Comparison of ENCODE assay signal across 12 cellular contexts in the genomic region with DNA sequence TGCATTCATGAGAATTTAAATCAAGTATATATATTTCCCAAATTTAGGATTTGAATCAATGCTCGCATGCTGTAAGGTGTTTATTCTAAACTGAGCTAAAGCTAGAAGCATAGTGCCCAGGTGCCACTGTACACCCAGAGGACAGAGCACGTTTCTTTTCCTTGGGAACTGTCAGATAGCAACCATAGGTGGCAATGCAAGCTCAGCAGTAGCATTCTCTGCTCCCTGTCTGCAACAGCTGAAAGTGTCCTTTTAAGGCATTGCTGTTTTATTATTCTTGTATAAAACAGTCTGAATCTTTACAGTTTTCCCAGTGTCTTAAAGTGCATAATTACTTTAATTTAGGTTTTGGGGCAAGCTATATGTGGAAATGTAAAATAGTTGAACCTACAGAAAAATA.
DNase-seq lines count a peak whose midpoint lies in the region; ATAC-seq and TF ChIP-seq lines count a peak whose summit lies in the region.
"Had no signal": no experiment of that assay in that cellular context is flagged by ENCODE, and none has a peak within 500 bp of the region (broad histone marks: within the 10 kb centered on the region; RNA-seq: fewer than 3 reads in every experiment).

No MANE protein-coding gene starts in this region.

- intact Hi-C loops in Calu3 (cut with micrococcal nuclease; ENCODE audit: unreplicated experiment), result no loop called here

- H3K27ac ChIP-seq in C4-2B (no peak overlapping the region), SK-N-SH (ENCODE audit: low read depth in 2 of 2, low read length in 1 of 2) (no peak overlapping the region), osteoblast (ENCODE audit: low read depth, low read length) (no peak overlapping the region)
- H3K27ac ChIP-seq: coronary artery had no signal

- H3K27ac Mint-ChIP-seq in Calu3 (ENCODE audit: unreplicated experiment), result no peak overlapping the region
- H3K27ac Mint-ChIP-seq: activated naive CD8-positive, alpha-beta T cell; CD14-positive monocyte had no signal

- CTCF ChIA-PET in SK-N-SH (lab: Yijun Ruan, JAX) (interaction anchor here (0.7 to 2.0 kb wide), 15 partner anchors 11 to 1118 kb away, joined by 3 to 8 read pairs (median 3); no protein-coding TSS in a partner anchor), Calu3 (lab: Charles Lee) (no interaction called here)

- H3K9me3 Mint-ChIP-seq in Calu3 (ENCODE audit: low read depth, unreplicated experiment), result no peaks in the 10 kb centered on the region

- peak; percentile 20 for TF ChIP-seq CTCF in C4-2B (conservative IDR thresholded peaks at IDR 0.05)
- TF ChIP-seq CTCF in SK-N-SH (IDR thresholded peaks at IDR 0.05), result no peak
- TF ChIP-seq CTCF in osteoblast (IDR thresholded peaks at IDR 0.05; ENCODE audit: extremely low read depth, low read depth, low read length), result no peak
- no peak for TF ChIP-seq CTCF in Calu3 (IDR thresholded peaks at IDR 0.05; ENCODE audit: unreplicated experiment)

- H2AFZ ChIP-seq in SK-N-SH (ENCODE audit: low read depth), result no peak overlapping the region
- no peak overlapping the region for H2AFZ ChIP-seq in osteoblast (ENCODE audit: low read length)

- no peak for TF ChIP-seq EP300 in Ishikawa (IDR thresholded peaks at IDR 0.05; ENCODE audit: borderline replicate concordance)
- TF ChIP-seq EP300 in SK-N-SH (IDR thresholded peaks at IDR 0.05; ENCODE audit: borderline replicate concordance in 1 of 2, low read depth in 1 of 2, low read length in 1 of 2), result no peak

- ATAC-seq in HG03108 (IDR thresholded peaks at IDR 0.05; ENCODE audit: unreplicated experiment), result no peak

- H3K27me3 Mint-ChIP-seq in Calu3 (ENCODE audit: unreplicated experiment), result no peaks in the 10 kb centered on the region
- H3K27me3 Mint-ChIP-seq: activated naive CD8-positive, alpha-beta T cell had no signal

- H3F3A ChIP-seq in SK-N-SH (replicated peaks; ENCODE audit: insufficient read depth), result no peaks in the 10 kb centered on the region

- H3K79me2 ChIP-seq in SK-N-SH (ENCODE audit: insufficient read depth), result no peaks in the 10 kb centered on the region
- H3K79me2 ChIP-seq in osteoblast (ENCODE audit: insufficient read depth, low read length), result no peaks in the 10 kb centered on the region

- H3K4me1 ChIP-seq in SK-N-SH (ENCODE audit: control insufficient read depth in 1 of 2, insufficient read depth in 2 of 2, low read depth in 1 of 2, low read length in 1 of 2) (no peaks in the 10 kb centered on the region; a peak in 1 of 4 replicates), osteoblast (ENCODE audit: insufficient read depth, low read length) (no peaks in the 10 kb centered on the region)

- H3K4me3 ChIP-seq in SK-N-SH (ENCODE audit: low read depth in 2 of 2, low read length in 1 of 2) (no peak overlapping the region), osteoblast (ENCODE audit: insufficient read depth, low read length) (no peak overlapping the region)
- H3K4me3 ChIP-seq: coronary artery had no signal

- POLR2A ChIA-PET in SK-N-SH (lab: Yijun Ruan, JAX), result no interaction called here

- DNase-seq in SK-N-SH (peak; percentile 12), iPS DF 19.7 (ENCODE audit: low read depth, low spot score) (peak; percentile 17), NOMO-1 treated with DMSO at 0.1 percent for 48 hours (lab: John Stamatoyannopoulos, UW; ENCODE audit: unreplicated experiment) (no peak), osteoblast (ENCODE audit: insufficient read length, low spot score, missing footprints) (no peak), Calu3 (no peak)
- DNase-seq: KBM-7 had no signal

- TF ChIP-seq RAD21 in Ishikawa (IDR thresholded peaks at IDR 0.05; ENCODE audit: low read depth), result peak; percentile 38
- TF ChIP-seq RAD21 in SK-N-SH (IDR thresholded peaks at IDR 0.05; ENCODE audit: low read length), result peak; percentile 83

- H3K27me3 ChIP-seq in SK-N-SH (ENCODE audit: insufficient read depth), result no peaks in the 10 kb centered on the region
- no peaks in the 10 kb centered on the region for H3K27me3 ChIP-seq in osteoblast (ENCODE audit: insufficient read depth, low read length)

- H4K20me1 ChIP-seq in SK-N-SH (ENCODE audit: insufficient read depth) (no peaks in the 10 kb centered on the region), osteoblast (ENCODE audit: insufficient read depth, low read length) (no peaks in the 10 kb centered on the region)

- no peaks in the 10 kb centered on the region for H3K4me1 Mint-ChIP-seq in Calu3 (ENCODE audit: low read depth, unreplicated experiment)
- H3K4me1 Mint-ChIP-seq: CD14-positive monocyte had no signal

- no TSS peak for BruUV-seq in Calu3 (replicated peaks; lab: Mats Ljungman, UMichigan)

- no peaks in the 10 kb centered on the region for H3K9me2 ChIP-seq in SK-N-SH

- H3K36me3 ChIP-seq in SK-N-SH (replicated peaks in 1 of 2; ENCODE audit: control insufficient read depth in 1 of 2, insufficient read depth in 2 of 2, low read length in 1 of 2) (no peaks in the 10 kb centered on the region), osteoblast (ENCODE audit: insufficient read depth, low read length) (no peaks in the 10 kb centered on the region)

- H3K4me2 ChIP-seq in SK-N-SH, result no peak overlapping the region
- no peak overlapping the region for H3K4me2 ChIP-seq in osteoblast (ENCODE audit: insufficient read depth, low read length)

- no peak overlapping the region for H3K4me3 Mint-ChIP-seq in Calu3 (ENCODE audit: low read depth, unreplicated experiment)
- H3K4me3 Mint-ChIP-seq: activated naive CD8-positive, alpha-beta T cell; CD14-positive monocyte had no signal

- H3K36me3 Mint-ChIP-seq in Calu3 (ENCODE audit: insufficient read depth, unreplicated experiment), result no peaks in the 10 kb centered on the region
- H3K36me3 Mint-ChIP-seq: activated naive CD8-positive, alpha-beta T cell; CD14-positive monocyte had no signal

- 44% methylated on average over 2 of the region's 2 CpGs for WGBS in SK-N-SH (ENCODE audit: low lambda C conversion rate)

- H3K9ac ChIP-seq in SK-N-SH, result no peak overlapping the region

- H3K9me3 ChIP-seq in SK-N-SH, result no peaks in the 10 kb centered on the region
- H3K9me3 ChIP-seq in osteoblast (ENCODE audit: low read depth, low read length), result peaks cover 4% of the 10 kb centered on the region

TF ChIP-seq in Ishikawa, 13 proteins besides CTCF, POLR2A, EP300 and RAD21:
- TF ChIP-seq NFIC (IDR thresholded peaks at IDR 0.05) (no peak), TAF1 (IDR thresholded peaks at IDR 0.05; ENCODE audit: low read depth) (no peak), TCF12 (IDR thresholded peaks at IDR 0.05; ENCODE audit: low read depth) (no peak), EGR1 (IDR thresholded peaks at IDR 0.05) (no peak), CREB1 (IDR thresholded peaks at IDR 0.05; ENCODE audit: low read depth) (no peak), YY1 (IDR thresholded peaks at IDR 0.05; ENCODE audit: low read depth) (no peak), TEAD4 (IDR thresholded peaks at IDR 0.05) (no peak)

TF ChIP-seq in SK-N-SH, 30 proteins besides CTCF, POLR2A, EP300 and RAD21:
- TF ChIP-seq MXI1 (IDR thresholded peaks at IDR 0.05; ENCODE audit: low read depth, low read length), result no peak
- TF ChIP-seq SMC3 (IDR thresholded peaks at IDR 0.05; ENCODE audit: low read depth, low read length), result peak; percentile 47

Comparison
In these comparisons a context has a peak if more than half of its experiments do, and no peak if none do; other contexts are left out.
1. DNase-seq: peak in SK-N-SH (single experiment) and iPS DF 19.7 (single experiment); none in NOMO-1 treated with DMSO at 0.1 percent for 48 hours (single experiment), osteoblast (single experiment) and Calu3 (single experiment).